8 cellular contexts compared by ENCODE assay signal in genomic region chr4:75653845-75654503, GRCh38. TPM values are rescaled to one million over a fixed set of nuclear protein-coding genes. Genes with fewer than 3 reads are reported as not detected.
DNase-seq lines count a peak whose midpoint lies in the region; ATAC-seq, FAIRE-seq and TF ChIP-seq lines count a peak whose summit lies in the region.

No MANE protein-coding gene starts in this region.

- POLR2A ChIA-PET in AG04450 (lab: Yijun Ruan, JAX), result no interaction called here

- H3K27ac ChIP-seq in AG04450 (ENCODE audit: low read depth, low read length) (no peak overlapping the region), keratinocyte (ENCODE audit: control insufficient read depth, insufficient read depth, low read length) (no peak overlapping the region)

- H4K20me1 ChIP-seq in keratinocyte (ENCODE audit: control insufficient read depth, extremely low read depth, insufficient read depth, low read length), result no peaks in the 10 kb centered on the region

- DNase-seq in AG04450 (ENCODE audit: low read depth, low spot score) (no peak), keratinocyte (ENCODE audit: low read depth, low spot score) (no peak), GDM1 (lab: John Stamatoyannopoulos, UW) (no peak), AML-193 (lab: John Stamatoyannopoulos, UW) (no peak)
- no peak for DNase-seq in activated naive CD4-positive, alpha-beta T cell treated with anti-CD3 and anti-CD28 coated beads, Interleukin-2, amount 50 U/mL, for 72 hours (ENCODE audit: low spot score in 2 of 2)

- H3K9ac ChIP-seq in keratinocyte (ENCODE audit: control insufficient read depth, extremely low read depth, insufficient read depth, low read length), result no peak overlapping the region

- peak overlapping the region; percentile 19 to 77 for H3K27ac Mint-ChIP-seq in activated naive CD4-positive, alpha-beta T cell treated with anti-CD3 and anti-CD28 coated beads, Interleukin-2, amount 50 U/mL, for 72 hours

- dilution Hi-C loops in keratinocyte (cut with MboI; ENCODE audit: extremely low pct_ligation_motif_present, low sequenced_read_pairs), result no loop called here

- CTCF ChIA-PET in AG04450 (lab: Charles Lee), result interaction anchor here (0.6 to 2.6 kb wide), 8 partner anchors 16 to 196 kb away, joined by 3 to 16 read pairs (median 4); partner anchors contain the start of gene USO1

- H3K36me3 ChIP-seq in keratinocyte (ENCODE audit: control insufficient read depth in 2 of 2, extremely low read depth in 1 of 2, insufficient read depth in 2 of 2, low read length in 2 of 2), result peaks cover 12 to 24% of the 10 kb centered on the region in 2 experiments

- peaks cover 8 to 43% of the 10 kb centered on the region in 2 donors for H3K36me3 Mint-ChIP-seq in activated naive CD4-positive, alpha-beta T cell treated with anti-CD3 and anti-CD28 coated beads, Interleukin-2, amount 50 U/mL, for 72 hours

- H3K4me1 ChIP-seq in keratinocyte (ENCODE audit: control insufficient read depth, extremely low read depth, insufficient read depth, low read length), result peaks cover 5% of the 10 kb centered on the region

- H3K79me2 ChIP-seq in keratinocyte (ENCODE audit: control insufficient read depth, insufficient read depth, low read length), result peaks cover 33% of the 10 kb centered on the region

- H3K9me3 Mint-ChIP-seq in activated naive CD4-positive, alpha-beta T cell treated with anti-CD3 and anti-CD28 coated beads, Interleukin-2, amount 50 U/mL, for 72 hours, result no peaks in the 10 kb centered on the region

- no peak overlapping the region for H2AFZ ChIP-seq in keratinocyte (ENCODE audit: control insufficient read depth, low read length)

- no peaks in the 10 kb centered on the region for H3K9me1 ChIP-seq in keratinocyte (ENCODE audit: control insufficient read depth, extremely low read depth, insufficient read depth, low read length)

- H3K27me3 ChIP-seq in AG04450 (ENCODE audit: control insufficient read depth, insufficient read depth, low read length), result no peaks in the 10 kb centered on the region
- H3K27me3 ChIP-seq in keratinocyte (ENCODE audit: control insufficient read depth, extremely low read depth, insufficient read depth, low read length), result no peaks in the 10 kb centered on the region

- H3K9me3 ChIP-seq in AG04450 (ENCODE audit: control insufficient read depth, insufficient read depth, low read length) (no peaks in the 10 kb centered on the region), keratinocyte (ENCODE audit: control insufficient read depth, low read depth, low read length) (no peaks in the 10 kb centered on the region)

- H3K4me3 ChIP-seq in AG04450 (ENCODE audit: low read depth, low read length) (no peak overlapping the region), keratinocyte (ENCODE audit: control insufficient read depth in 2 of 3, extremely low read depth in 1 of 3, insufficient read depth in 2 of 3, low read depth in 1 of 3, low read length in 3 of 3) (no peak overlapping the region)

- peak; percentile 51 for FAIRE-seq in keratinocyte (lab: Jason Lieb, UNC)

- TF ChIP-seq CTCF in AG04450 (IDR thresholded peaks at IDR 0.05; ENCODE audit: low read depth, low read length) (peak; percentile 64), GM12873 (IDR thresholded peaks at IDR 0.05; ENCODE audit: insufficient read depth, low read depth, low read length, missing control alignments) (peak; percentile 31), keratinocyte (optimal IDR thresholded peaks at IDR 0.05 in 1 of 3, IDR thresholded peaks at IDR 0.05 in 1 of 3, conservative IDR thresholded peaks at IDR 0.05 in 1 of 3; ENCODE audit: extremely low read depth in 1 of 3, insufficient read depth in 2 of 3, low read length in 3 of 3) (peak; percentile 54 to 57 (median 56))

- no peak overlapping the region for H3K4me2 ChIP-seq in keratinocyte (ENCODE audit: control insufficient read depth, extremely low read depth, insufficient read depth, low read depth, low read length)

- peak in 1 of 2 donors; percentile 36 for ATAC-seq in activated naive CD4-positive, alpha-beta T cell treated with anti-CD3 and anti-CD28 coated beads, Interleukin-2, amount 50 U/mL, for 72 hours
- ATAC-seq in GM21360 (IDR thresholded peaks at IDR 0.05; ENCODE audit: unreplicated experiment) (no peak), HG03175 (IDR thresholded peaks at IDR 0.05; ENCODE audit: unreplicated experiment) (no peak)

RNA-seq across cellular contexts. Expression of gene G3BP2, which starts 19.2 kb away (rescaled TPM):
- polyA plus RNA-seq in AG04450 (2011; rRNA removed) (139 and 179 TPM in 2 replicates), keratinocyte (85.9 to 137 TPM (median 107 TPM) in 3 replicates)
- polyA minus RNA-seq in AG04450 (2011; rRNA and poly(A)+ RNA removed), result 78.9 and 109 TPM in 2 replicates
- total RNA-seq in activated naive CD4-positive, alpha-beta T cell treated with anti-CD3 and anti-CD28 coated beads, Interleukin-2, amount 50 U/mL, for 72 hours, result 100 to 1,000 TPM; 118 to 122 TPM
- polyA plus RNA-seq in keratinocyte (2011; ENCODE audit: low read depth), result 339 TPM
- polyA plus RNA-seq in keratinocyte (2011; cell fraction: cytosol; rRNA removed), result 73.9 and 130 TPM in 2 replicates
- 98.1 and 125 TPM in 2 replicates for polyA plus RNA-seq in keratinocyte (2011; cell fraction: nucleus; rRNA removed)
- 61.7 and 118 TPM in 2 replicates for polyA plus RNA-seq in keratinocyte (2012; ENCODE audit: low replicate concordance)
- polyA minus RNA-seq in keratinocyte, result 18.9 to 137 TPM (median 73.9 TPM) in 3 replicates
- 83.8 TPM for polyA minus RNA-seq in keratinocyte (2011; cell fraction: cytosol; rRNA and poly(A)+ RNA removed)
- polyA minus RNA-seq in keratinocyte (2011; cell fraction: nucleus; rRNA and poly(A)+ RNA removed), result 64.8 and 126 TPM in 2 replicates

RNA-seq across cellular contexts. Expression of gene CDKL2, which starts 23.6 kb away (rescaled TPM):
- polyA plus RNA-seq in AG04450 (2011; rRNA removed) (0.19 and 0.29 TPM in 2 replicates), keratinocyte (0.50 to 0.64 TPM (median 0.61 TPM) in 3 replicates)
- 0.28 and 0.39 TPM in 2 replicates for polyA minus RNA-seq in AG04450 (2011; rRNA and poly(A)+ RNA removed)
- 1 to 10 TPM; 1.5 to 2.9 TPM for total RNA-seq in activated naive CD4-positive, alpha-beta T cell treated with anti-CD3 and anti-CD28 coated beads, Interleukin-2, amount 50 U/mL, for 72 hours
- not detected for polyA plus RNA-seq in keratinocyte (2011; ENCODE audit: low read depth)
- 0.60 and 0.94 TPM in 2 replicates for polyA plus RNA-seq in keratinocyte (2011; cell fraction: cytosol; rRNA removed)
- 0.69 and 1.0 TPM in 2 replicates for polyA plus RNA-seq in keratinocyte (2011; cell fraction: nucleus; rRNA removed)
- 0.08 and 0.53 TPM in 2 replicates for polyA plus RNA-seq in keratinocyte (2012; ENCODE audit: low replicate concordance)
- 0.45 to 3.4 TPM (median 1.6 TPM) in 3 replicates for polyA minus RNA-seq in keratinocyte
- polyA minus RNA-seq in keratinocyte (2011; cell fraction: cytosol; rRNA and poly(A)+ RNA removed), result not detected
- 2.1 and 2.9 TPM in 2 replicates for polyA minus RNA-seq in keratinocyte (2011; cell fraction: nucleus; rRNA and poly(A)+ RNA removed)
